ENCODE assay signal across 12 cellular contexts in genomic region chr22:30943368-30943767, GRCh38. TPM values are rescaled to one million over a fixed set of nuclear protein-coding genes. Genes with fewer than 3 reads are reported as not detected.
DNase-seq lines count a peak whose midpoint lies in the region; ATAC-seq and TF ChIP-seq lines count a peak whose summit lies in the region.
"Had no signal": no experiment of that assay in that cellular context is flagged by ENCODE, and none has a peak within 500 bp of the region (broad histone marks: within the 10 kb centered on the region; RNA-seq: fewer than 3 reads in every experiment).

No MANE protein-coding gene starts in this region.

- peak overlapping the region; percentile 84 for H3K27ac Mint-ChIP-seq in activated naive CD8-positive, alpha-beta T cell
- H3K27ac Mint-ChIP-seq in activated naive CD8-positive, alpha-beta T cell treated with anti-CD3 and anti-CD28 coated beads, Interleukin-2, amount 50 U/mL, for 24 hours = no peak overlapping the region
- H3K27ac Mint-ChIP-seq: HFFc6, type B pancreatic cell had no signal

- ATAC-seq in activated naive CD8-positive, alpha-beta T cell treated with anti-CD3 and anti-CD28 coated beads, Interleukin-2, amount 50 U/mL, for 24 hours = no peak

- TF ChIP-seq CTCF in tibial artery (IDR thresholded peaks at IDR 0.05) = no peak

- peaks cover 80% of the 10 kb centered on the region for H3K4me1 Mint-ChIP-seq in activated naive CD8-positive, alpha-beta T cell (ENCODE audit: low read depth)
- peaks cover 68% of the 10 kb centered on the region for H3K4me1 Mint-ChIP-seq in activated naive CD8-positive, alpha-beta T cell treated with anti-CD3 and anti-CD28 coated beads, Interleukin-2, amount 50 U/mL, for 24 hours

- no peak for DNase-seq in activated naive CD8-positive, alpha-beta T cell treated with anti-CD3 and anti-CD28 coated beads, Interleukin-2, amount 50 U/mL, for 24 hours
- peak; percentile 20 to 21 for DNase-seq in activated CD4-positive, alpha-beta T cell treated with anti-CD3 and anti-CD28 coated beads, Interleukin-2, amount 50 U/mL, for 4 hours
- DNase-seq in effector CD4-positive, alpha-beta T cell = peak; percentile 51
- DNase-seq in tibial artery (no peak), 8988T (no peak), globus pallidus (ENCODE audit: low spot score) (no peak), SK-N-DZ (ENCODE audit: low spot score) (no peak)
- DNase-seq: HFFc6, mammary epithelial cell had no signal

- no peaks in the 10 kb centered on the region for H3K27me3 Mint-ChIP-seq in activated naive CD8-positive, alpha-beta T cell
- H3K27me3 Mint-ChIP-seq in activated naive CD8-positive, alpha-beta T cell treated with anti-CD3 and anti-CD28 coated beads, Interleukin-2, amount 50 U/mL, for 24 hours = no peaks in the 10 kb centered on the region
- H3K27me3 Mint-ChIP-seq: type B pancreatic cell had no signal

- H3K4me1 ChIP-seq in tibial artery = peaks cover 0 to 58% (median 46%) of the 10 kb centered on the region in 4 donors

- no peak overlapping the region for H3K4me3 ChIP-seq in tibial artery
- H3K4me3 ChIP-seq: SK-N-MC had no signal

- no peak overlapping the region for H3K4me3 Mint-ChIP-seq in activated naive CD8-positive, alpha-beta T cell
- H3K4me3 Mint-ChIP-seq in activated naive CD8-positive, alpha-beta T cell treated with anti-CD3 and anti-CD28 coated beads, Interleukin-2, amount 50 U/mL, for 24 hours = no peak overlapping the region
- H3K4me3 Mint-ChIP-seq: HFFc6, type B pancreatic cell had no signal

- H3K9me3 Mint-ChIP-seq in activated naive CD8-positive, alpha-beta T cell (ENCODE audit: low read depth) = no peaks in the 10 kb centered on the region
- H3K9me3 Mint-ChIP-seq in activated naive CD8-positive, alpha-beta T cell treated with anti-CD3 and anti-CD28 coated beads, Interleukin-2, amount 50 U/mL, for 24 hours = no peaks in the 10 kb centered on the region
- H3K9me3 Mint-ChIP-seq: HFFc6, type B pancreatic cell had no signal

- intact Hi-C loops in tibial artery (cut with DNase I; ENCODE audit: low total_unique reads) = loop anchor here (10.0 kb wide), 1 partner anchor 211 kb away; no protein-coding TSS in a partner anchor

- peak overlapping the region; percentile 80 to 83 for H3K27ac ChIP-seq in tibial artery
- H3K27ac ChIP-seq: SK-N-MC had no signal

- H3K36me3 ChIP-seq in tibial artery = peaks cover 46 to 85% (median 72%) of the 10 kb centered on the region in 3 donors

- H3K27me3 ChIP-seq in tibial artery = no peaks in the 10 kb centered on the region

- no peaks in the 10 kb centered on the region for H3K9me3 ChIP-seq in tibial artery

- peaks cover 25% of the 10 kb centered on the region for H3K36me3 Mint-ChIP-seq in activated naive CD8-positive, alpha-beta T cell
- peaks cover 58% of the 10 kb centered on the region for H3K36me3 Mint-ChIP-seq in activated naive CD8-positive, alpha-beta T cell treated with anti-CD3 and anti-CD28 coated beads, Interleukin-2, amount 50 U/mL, for 24 hours (ENCODE audit: low read depth)

RNA-seq across cellular contexts. Expression of gene MORC2, which starts 25.2 kb away (rescaled TPM):
- polyA plus RNA-seq in SK-N-DZ (2014; cell fraction: cytosol; rRNA removed) = 20.9 and 23.7 TPM in 2 replicates
- 14.6 and 38.4 TPM in 2 replicates for polyA plus RNA-seq in SK-N-DZ (2014; cell fraction: nucleus; rRNA removed)

RNA-seq across cellular contexts. Expression of gene TUG1, which starts 25.7 kb away (rescaled TPM):
- polyA plus RNA-seq in SK-N-DZ (2014; cell fraction: cytosol; rRNA removed) = 91.1 and 93.4 TPM in 2 replicates
- 166 and 276 TPM in 2 replicates for polyA plus RNA-seq in SK-N-DZ (2014; cell fraction: nucleus; rRNA removed)

Comparison
In these comparisons a context has a peak if more than half of its experiments do, and no peak if none do; other contexts are left out.
1. DNase-seq: peak in activated CD4-positive, alpha-beta T cell treated with anti-CD3 and anti-CD28 coated beads, Interleukin-2, amount 50 U/mL, for 4 hours (2 of 2) and effector CD4-positive, alpha-beta T cell (single experiment); none in activated naive CD8-positive, alpha-beta T cell treated with anti-CD3 and anti-CD28 coated beads, Interleukin-2, amount 50 U/mL, for 24 hours (single experiment), tibial artery (0 of 2), 8988T (single experiment), globus pallidus (single experiment) and SK-N-DZ (single experiment).